4 cellular contexts compared by ENCODE assay signal in the genomic region with DNA sequence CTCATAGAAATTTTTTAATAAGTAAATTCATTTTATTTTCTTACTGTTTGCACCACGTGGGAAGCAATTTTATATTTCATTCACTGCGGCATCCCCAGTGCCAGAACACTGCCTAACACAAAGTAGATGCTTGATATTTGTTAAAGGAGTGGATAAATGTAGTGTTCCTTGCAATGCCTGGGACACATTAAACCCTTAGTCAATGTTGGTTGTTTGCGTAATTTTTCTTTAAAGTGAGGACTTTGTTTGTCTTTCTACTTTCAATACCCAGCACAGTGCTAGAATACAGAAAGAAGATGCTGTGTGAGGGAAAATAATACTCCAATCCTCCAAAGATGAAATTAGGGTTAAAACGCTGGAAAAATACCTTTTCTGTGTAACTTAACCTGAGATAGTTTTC.
"Had no signal": no experiment of that assay in that cellular context is flagged by ENCODE, and none has a peak within 500 bp of the region (broad histone marks: within the 10 kb centered on the region; RNA-seq: fewer than 3 reads in every experiment).

No MANE protein-coding gene starts in this region.

- H2AFZ ChIP-seq: GM23338 had no signal

- DNase-seq: H9, HCEC 1CT had no signal

- H3K4me2 ChIP-seq: GM23338 had no signal

- H3K4me3 ChIP-seq: GM23338, K562 had no signal
